Comparison of ENCODE assay signal across 9 cellular contexts in genomic region chr20:46011631-46012482, GRCh38. TPM values are rescaled to one million over a fixed set of nuclear protein-coding genes. Genes with fewer than 3 reads are reported as not detected.
A peak's percentile ranks its signal among the peaks of the same experiment; 100 is the strongest.
DNase-seq lines count a peak whose midpoint lies in the region; ATAC-seq, FAIRE-seq and TF ChIP-seq lines count a peak whose summit lies in the region.
"Had no signal": no experiment of that assay in that cellular context is flagged by ENCODE, and none has a peak within 500 bp of the region (broad histone marks: within the 10 kb centered on the region; RNA-seq: fewer than 3 reads in every experiment).

No MANE protein-coding gene starts in this region.

- no peak overlapping the region for H3K27ac ChIP-seq in A549
- no peak overlapping the region for H3K27ac ChIP-seq in endodermal cell (ENCODE audit: low read depth, low read length)

- no peak for TF ChIP-seq EP300 in A549 (IDR thresholded peaks at IDR 0.05)

- H3K4me1 Mint-ChIP-seq in endodermal cell: peaks cover 9% of the 10 kb centered on the region
- peaks cover 49 to 56% of the 10 kb centered on the region in 2 donors for H3K4me1 Mint-ChIP-seq in natural killer cell treated with Interleukin-12 subunit alpha and Interleukin-12 subunit beta and Interleukin-15 and Interleukin-18, amount 100 ng/mL, for 72 hours (ENCODE audit: low read depth in 2 of 2)
- H3K4me1 Mint-ChIP-seq in mesothelial cell of epicardium: peaks cover 4% of the 10 kb centered on the region

- peak overlapping the region; percentile 15 for H3K4me3 Mint-ChIP-seq in endodermal cell
- H3K4me3 Mint-ChIP-seq in natural killer cell treated with Interleukin-12 subunit alpha and Interleukin-12 subunit beta and Interleukin-15 and Interleukin-18, amount 100 ng/mL, for 72 hours: peak overlapping the region; percentile 70
- no peak overlapping the region for H3K4me3 Mint-ChIP-seq in mesothelial cell of epicardium

- no peaks in the 10 kb centered on the region for H3K36me3 ChIP-seq in endodermal cell (ENCODE audit: control insufficient read depth, insufficient read depth, low read length)

- no peak for TF ChIP-seq RAD21 in A549 (conservative IDR thresholded peaks at IDR 0.05 in 1 of 2, IDR thresholded peaks at IDR 0.05 in 1 of 2)

- H3K9ac ChIP-seq in endodermal cell (ENCODE audit: extremely low read depth, low read length, poor library complexity, severe bottlenecking): no peak overlapping the region

- no peak overlapping the region for H3K4me2 ChIP-seq in A549

- H3K27me3 Mint-ChIP-seq in endodermal cell (ENCODE audit: insufficient read depth) (peaks cover 49% of the 10 kb centered on the region), mesothelial cell of epicardium (ENCODE audit: low read depth) (peaks cover 57% of the 10 kb centered on the region)
- H3K27me3 Mint-ChIP-seq in natural killer cell treated with Interleukin-12 subunit alpha and Interleukin-12 subunit beta and Interleukin-15 and Interleukin-18, amount 100 ng/mL, for 72 hours: peaks cover 37 to 56% of the 10 kb centered on the region in 2 donors

- H3K9me3 Mint-ChIP-seq in endodermal cell (no peaks in the 10 kb centered on the region), mesothelial cell of epicardium (peaks cover 5% of the 10 kb centered on the region)
- H3K9me3 Mint-ChIP-seq in natural killer cell treated with Interleukin-12 subunit alpha and Interleukin-12 subunit beta and Interleukin-15 and Interleukin-18, amount 100 ng/mL, for 72 hours: peaks cover 2% of the 10 kb centered on the region

- CTCF ChIA-PET in A549 (lab: Yijun Ruan, JAX): interaction anchor here (0.7 to 20.1 kb wide), 7 partner anchors 12 to 68 kb away, joined by 3 to 450 read pairs (median 40); partner anchors contain the start of gene ZNF335

- DNase-seq in A549 (ENCODE audit: low read depth in 1 of 2, low spot score in 1 of 2): peak; percentile 38 to 86
- peak; percentile 67 for DNase-seq in GM20000 (ENCODE audit: low spot score)
- peak; percentile 23 for DNase-seq in SKM-1 treated with dmso at 0.1 percent for 144 hours (lab: John Stamatoyannopoulos, UW; ENCODE audit: unreplicated experiment)
- peak; percentile 95 for DNase-seq in endodermal cell
- no peak for DNase-seq in natural killer cell treated with Interleukin-12 subunit alpha and Interleukin-12 subunit beta and Interleukin-15 and Interleukin-18, amount 100 ng/mL, for 72 hours (ENCODE audit: low spot score)
- no peak for DNase-seq in mesothelial cell of epicardium (ENCODE audit: low spot score in 2 of 2, unreplicated experiment in 2 of 2)
- DNase-seq in NCI-H2107 (lab: John Stamatoyannopoulos, UW): no peak

- H3K9me3 ChIP-seq in A549 (no peaks in the 10 kb centered on the region), endodermal cell (ENCODE audit: control insufficient read depth, low read length) (no peaks in the 10 kb centered on the region)

- H3K27me3 ChIP-seq in endodermal cell (ENCODE audit: control insufficient read depth, insufficient read depth, low read length, poor library complexity, severe bottlenecking): peaks cover 7% of the 10 kb centered on the region

- H3K4me3 ChIP-seq in A549: no peak overlapping the region
- no peak overlapping the region for H3K4me3 ChIP-seq in endodermal cell (ENCODE audit: low read length)

- WGBS in A549 (ENCODE audit: missing lambda C conversion rate): 67% methylated on average over 37 of the region's 57 CpGs
- WGBS in endodermal cell (ENCODE audit: insufficient coverage in 1 of 2, insufficient read length in 1 of 2), 2 experiments: 92 to 95% methylated on average over 30 to 57 of the region's 57 CpGs

- FAIRE-seq in A549 (lab: Jason Lieb, UNC): no peak
- FAIRE-seq: astrocyte had no signal

- no peak overlapping the region for H3K27ac Mint-ChIP-seq in endodermal cell
- H3K27ac Mint-ChIP-seq in natural killer cell treated with Interleukin-12 subunit alpha and Interleukin-12 subunit beta and Interleukin-15 and Interleukin-18, amount 100 ng/mL, for 72 hours: peak overlapping the region in 1 of 2 donors; percentile 10
- H3K27ac Mint-ChIP-seq in mesothelial cell of epicardium: no peak overlapping the region

- POLR2A ChIA-PET in A549 (lab: Yijun Ruan, JAX): interaction anchor here (0.6 kb wide), 1 partner anchor 1127 kb away, joined by 4 read pairs; no protein-coding TSS in a partner anchor

- ATAC-seq in A549 (peak in 1 of 2 experiments; percentile 46; a peak in 3 of 6 replicates), GM19023 (IDR thresholded peaks at IDR 0.05; ENCODE audit: unreplicated experiment) (no peak)
- no peak for ATAC-seq in natural killer cell treated with Interleukin-12 subunit alpha and Interleukin-12 subunit beta and Interleukin-15 and Interleukin-18, amount 100 ng/mL, for 72 hours

- peaks cover 8% of the 10 kb centered on the region for H3K4me1 ChIP-seq in A549
- no peaks in the 10 kb centered on the region for H3K4me1 ChIP-seq in endodermal cell (ENCODE audit: control insufficient read depth, insufficient read depth, low read length)

- H3K36me3 Mint-ChIP-seq in endodermal cell (ENCODE audit: low read depth) (no peaks in the 10 kb centered on the region), mesothelial cell of epicardium (no peaks in the 10 kb centered on the region)
- peaks cover 6% of the 10 kb centered on the region for H3K36me3 Mint-ChIP-seq in natural killer cell treated with Interleukin-12 subunit alpha and Interleukin-12 subunit beta and Interleukin-15 and Interleukin-18, amount 100 ng/mL, for 72 hours

- no peak for TF ChIP-seq POLR2A in A549 (IDR thresholded peaks at IDR 0.05; ENCODE audit: low read length)

- TF ChIP-seq CTCF in A549 (IDR thresholded peaks at IDR 0.05) (peak; percentile 28; the same call in 2 of the 3 replicates), GM20000 (IDR thresholded peaks at IDR 0.05; ENCODE audit: extremely low read depth, missing control alignments) (peak; percentile 38), endodermal cell (conservative IDR thresholded peaks at IDR 0.05) (peak; percentile 71), mesothelial cell of epicardium (IDR thresholded peaks at IDR 0.05; ENCODE audit: unreplicated experiment) (no peak)

TF ChIP-seq in A549, 52 proteins besides CTCF, POLR2A, EP300 and RAD21 (continues in another document):
- no peak for TF ChIP-seq RARB (CRISPR knock-in tag; IDR thresholded peaks at IDR 0.05)
- no peak for TF ChIP-seq BCL3 (IDR thresholded peaks at IDR 0.05)
- no peak for TF ChIP-seq RFX5 (IDR thresholded peaks at IDR 0.05)
- TF ChIP-seq USF2 (IDR thresholded peaks at IDR 0.05): no peak
- TF ChIP-seq HOXA7 (CRISPR knock-in tag; IDR thresholded peaks at IDR 0.05): no peak
- no peak for TF ChIP-seq MAZ (IDR thresholded peaks at IDR 0.05; ENCODE audit: borderline replicate concordance, low read depth, low read length)

RNA-seq across cellular contexts. Expression of gene MMP9, which starts 3.1 kb away (rescaled TPM):
- polyA plus RNA-seq in A549 (2011; rRNA removed) (0.09 and 0.12 TPM in 2 replicates), A549 (2017; fragmentation: RNase III; extraction: RNeasy Plus Mini Kit Qiagen cat#74134 plus additional on column Dnase treatment) (0.06 to 0.34 TPM (median 0.24 TPM) in 3 replicates)
- 0.14 and 0.16 TPM in 2 replicates for polyA plus RNA-seq in A549 (2012; cell fraction: cytosol; rRNA removed)
- polyA plus RNA-seq in A549 (2012; cell fraction: nucleus; rRNA removed): 0.43 and 0.44 TPM in 2 replicates
- polyA minus RNA-seq in A549 (2011; rRNA and poly(A)+ RNA removed): 0.21 TPM in 1 of 2 replicates, not detected in the other
- total RNA-seq in endodermal cell (under 1 TPM; 0.15 to 0.29 TPM), mesothelial cell of epicardium (0.11 TPM in 1 of 3 replicates, not detected in the others)
- 0.32 TPM for polyA plus RNA-seq in endodermal cell (2013, experiment 1 of 2)
- 0.83 TPM for polyA plus RNA-seq in endodermal cell (2013, experiment 2 of 2)
- under 1 TPM in 1 of 2 donors, not detected in 1; 0.17 TPM for total RNA-seq in natural killer cell treated with Interleukin-12 subunit alpha and Interleukin-12 subunit beta and Interleukin-15 and Interleukin-18, amount 100 ng/mL, for 72 hours

RNA-seq across cellular contexts. Expression of gene SLC12A5, which starts 17.2 kb away (rescaled TPM):
- polyA plus RNA-seq in A549 (2011; rRNA removed) (3.0 and 3.5 TPM in 2 replicates), A549 (2017; fragmentation: RNase III; extraction: RNeasy Plus Mini Kit Qiagen cat#74134 plus additional on column Dnase treatment) (10.8 to 11.7 TPM (median 11.5 TPM) in 3 replicates)
- 12.7 and 14.6 TPM in 2 replicates for polyA plus RNA-seq in A549 (2012; cell fraction: cytosol; rRNA removed)
- 6.4 and 6.7 TPM in 2 replicates for polyA plus RNA-seq in A549 (2012; cell fraction: nucleus; rRNA removed)
- polyA minus RNA-seq in A549 (2011; rRNA and poly(A)+ RNA removed): 2.9 and 4.9 TPM in 2 replicates
- total RNA-seq in endodermal cell (10 to 100 TPM in 1 of 2 donors, 1 to 10 TPM in 1; 5.7 to 10.2 TPM), mesothelial cell of epicardium (6.9 to 9.1 TPM (median 7.7 TPM) in 3 replicates)
- polyA plus RNA-seq in endodermal cell (2013, experiment 1 of 2): 7.2 TPM
- 7.4 TPM for polyA plus RNA-seq in endodermal cell (2013, experiment 2 of 2)
- not detected for total RNA-seq in natural killer cell treated with Interleukin-12 subunit alpha and Interleukin-12 subunit beta and Interleukin-15 and Interleukin-18, amount 100 ng/mL, for 72 hours

RNA-seq across cellular contexts. Expression of gene ZNF335, which starts 39.9 kb away (rescaled TPM):
- polyA plus RNA-seq in A549 (2011; rRNA removed) (7.3 and 8.4 TPM in 2 replicates), A549 (2017; fragmentation: RNase III; extraction: RNeasy Plus Mini Kit Qiagen cat#74134 plus additional on column Dnase treatment) (9.1 to 10.3 TPM (median 9.3 TPM) in 3 replicates)
- polyA plus RNA-seq in A549 (2012; cell fraction: cytosol; rRNA removed): 15.0 and 17.8 TPM in 2 replicates
- 58.4 and 78.4 TPM in 2 replicates for polyA plus RNA-seq in A549 (2012; cell fraction: nucleus; rRNA removed)
- polyA minus RNA-seq in A549 (2011; rRNA and poly(A)+ RNA removed): 22.3 and 31.1 TPM in 2 replicates
- total RNA-seq in endodermal cell (10 to 100 TPM; 18.3 to 21.0 TPM), mesothelial cell of epicardium (31.1 to 33.5 TPM (median 31.6 TPM) in 3 replicates)
- 14.5 TPM for polyA plus RNA-seq in endodermal cell (2013, experiment 1 of 2)
- 12.8 TPM for polyA plus RNA-seq in endodermal cell (2013, experiment 2 of 2)
- total RNA-seq in natural killer cell treated with Interleukin-12 subunit alpha and Interleukin-12 subunit beta and Interleukin-15 and Interleukin-18, amount 100 ng/mL, for 72 hours: 10 to 100 TPM; 44.4 to 62.6 TPM

Comparison
In these comparisons a context has a peak if more than half of its experiments do, and no peak if none do; other contexts are left out.
1. DNase-seq: peak in A549 (2 of 2), GM20000 (single experiment), SKM-1 treated with dmso at 0.1 percent for 144 hours (single experiment) and endodermal cell (single experiment); none in natural killer cell treated with Interleukin-12 subunit alpha and Interleukin-12 subunit beta and Interleukin-15 and Interleukin-18, amount 100 ng/mL, for 72 hours (single experiment), mesothelial cell of epicardium (0 of 2) and NCI-H2107 (single experiment).